19 cellular contexts compared by ENCODE assay signal in genomic region chr7:107122483-107122882, GRCh38. TPM values are rescaled to one million over a fixed set of nuclear protein-coding genes. Genes with fewer than 3 reads are reported as not detected.
DNase-seq lines count a peak whose midpoint lies in the region; ATAC-seq and TF ChIP-seq lines count a peak whose summit lies in the region.
"Had no signal": no experiment of that assay in that cellular context is flagged by ENCODE, and none has a peak within 500 bp of the region (broad histone marks: within the 10 kb centered on the region; RNA-seq: fewer than 3 reads in every experiment).

No MANE protein-coding gene starts in this region.

- H3K4me1 ChIP-seq in breast epithelium (no peaks in the 10 kb centered on the region), esophagus muscularis mucosa (peaks cover 14 to 39% (median 33%) of the 10 kb centered on the region in 4 donors), mucosa of descending colon (ENCODE audit: low read depth) (no peaks in the 10 kb centered on the region), upper lobe of right lung (no peaks in the 10 kb centered on the region)

- CTCF ChIA-PET in MCF 10A (lab: Yijun Ruan, JAX): no interaction called here

- no peaks in the 10 kb centered on the region for H3K27me3 ChIP-seq in breast epithelium
- H3K27me3 ChIP-seq in esophagus muscularis mucosa: no peaks in the 10 kb centered on the region
- no peaks in the 10 kb centered on the region for H3K27me3 ChIP-seq in upper lobe of right lung
- H3K27me3 ChIP-seq: spleen had no signal

- 20% methylated on average over 4 of the region's 4 CpGs for WGBS in esophagus muscularis mucosa

- H3K27me3 Mint-ChIP-seq in MCF 10A (ENCODE audit: insufficient read depth, unreplicated experiment): peaks cover 42% of the 10 kb centered on the region
- H3K27me3 Mint-ChIP-seq: CD4-positive, alpha-beta T cell; stimulated activated memory B cell treated with anti-CD40 and anti-IgM and Interleukin-4, amounts not matched to agents 10 μg/mL and 1 μg/mL and 100 μg/mL, for 72 hours had no signal

- no peak overlapping the region for H3K27ac ChIP-seq in breast epithelium
- peak overlapping the region in 3 of 4 donors; percentile 43 to 63 (median 48) for H3K27ac ChIP-seq in esophagus muscularis mucosa (replicated peaks in 1 of 4)
- peak overlapping the region; percentile 24 for H3K27ac ChIP-seq in upper lobe of right lung
- H3K27ac ChIP-seq: VCaP had no signal

- TF ChIP-seq CTCF in MCF 10A (IDR thresholded peaks at IDR 0.05; ENCODE audit: unreplicated experiment) (no peak), breast epithelium (IDR thresholded peaks at IDR 0.05) (no peak), esophagus muscularis mucosa (IDR thresholded peaks at IDR 0.05) (no peak), mucosa of descending colon (IDR thresholded peaks at IDR 0.05) (no peak), upper lobe of right lung (IDR thresholded peaks at IDR 0.05) (no peak)

- POLR2A ChIA-PET in MCF 10A (lab: Yijun Ruan, JAX): no interaction called here

- no TSS peak for BruUV-seq in MCF 10A (replicated peaks; lab: Mats Ljungman, UMichigan)

- H3K4me1 Mint-ChIP-seq in MCF 10A (ENCODE audit: insufficient read depth, unreplicated experiment): no peaks in the 10 kb centered on the region

- TF ChIP-seq POLR2A in breast epithelium (IDR thresholded peaks at IDR 0.05): no peak
- no peak for TF ChIP-seq POLR2A in esophagus muscularis mucosa (IDR thresholded peaks at IDR 0.05; ENCODE audit: low read depth)

- no peak overlapping the region for H3K4me3 Mint-ChIP-seq in MCF 10A (ENCODE audit: unreplicated experiment)
- H3K4me3 Mint-ChIP-seq: activated T-helper 17 cell treated with anti-CD3 and anti-CD28 coated beads, Interleukin-2, amount 50 U/mL, for 72 hours; CD4-positive, alpha-beta T cell; stimulated activated memory B cell treated with anti-CD40 and anti-IgM and Interleukin-4, amounts not matched to agents 10 μg/mL and 1 μg/mL and 100 μg/mL, for 72 hours had no signal

- DNase-seq in MCF 10A (ENCODE audit: unreplicated experiment) (peak; percentile 25), breast epithelium (ENCODE audit: low spot score in 2 of 2) (no peak), esophagus muscularis mucosa (ENCODE audit: extremely low spot score) (no peak), mucosa of descending colon (peak in 1 of 3 donors; percentile 27), upper lobe of right lung (no peak), HuH-7 (ENCODE audit: low spot score) (no peak)
- DNase-seq in activated CD8-positive, alpha-beta memory T cell treated with anti-CD3 and anti-CD28 coated beads, Interleukin-2, amount 50 U/mL, for 4 hours: no peak
- DNase-seq: 8988T; CD4-positive, alpha-beta T cell; cerebellar nuclear complex; DND-41; midbrain; NCI-H1092 treated with DMSO at 0.1 percent for 48 hours; spleen had no signal

- no peaks in the 10 kb centered on the region for H3K36me3 Mint-ChIP-seq in MCF 10A (ENCODE audit: insufficient read depth, unreplicated experiment)
- H3K36me3 Mint-ChIP-seq: stimulated activated memory B cell treated with anti-CD40 and anti-IgM and Interleukin-4, amounts not matched to agents 10 μg/mL and 1 μg/mL and 100 μg/mL, for 72 hours had no signal

- no peak for TF ChIP-seq EP300 in esophagus muscularis mucosa (IDR thresholded peaks at IDR 0.05)

- H3K9me3 ChIP-seq in breast epithelium (no peaks in the 10 kb centered on the region), esophagus muscularis mucosa (no peaks in the 10 kb centered on the region), mucosa of descending colon (no peaks in the 10 kb centered on the region), upper lobe of right lung (no peaks in the 10 kb centered on the region)
- H3K9me3 ChIP-seq: spleen had no signal

- no peaks in the 10 kb centered on the region for H3K9me3 Mint-ChIP-seq in MCF 10A (ENCODE audit: unreplicated experiment)
- H3K9me3 Mint-ChIP-seq: activated T-helper 17 cell treated with anti-CD3 and anti-CD28 coated beads, Interleukin-2, amount 50 U/mL, for 72 hours; CD4-positive, alpha-beta T cell; stimulated activated memory B cell treated with anti-CD40 and anti-IgM and Interleukin-4, amounts not matched to agents 10 μg/mL and 1 μg/mL and 100 μg/mL, for 72 hours had no signal

- ATAC-seq in mucosa of descending colon: peak; percentile 12
- ATAC-seq in upper lobe of right lung: peak; percentile 55
- ATAC-seq in GM19467 (IDR thresholded peaks at IDR 0.05; ENCODE audit: unreplicated experiment): no peak
- ATAC-seq: activated T-helper 17 cell treated with anti-CD3 and anti-CD28 coated beads, Interleukin-2, amount 50 U/mL, for 72 hours; Right ventricle myocardium inferior; stimulated activated memory B cell treated with anti-CD40 and anti-IgM and Interleukin-4, amounts not matched to agents 10 μg/mL and 1 μg/mL and 100 μg/mL, for 72 hours had no signal

- H3K36me3 ChIP-seq in breast epithelium (no peaks in the 10 kb centered on the region), esophagus muscularis mucosa (no peaks in the 10 kb centered on the region), mucosa of descending colon (ENCODE audit: low read depth) (no peaks in the 10 kb centered on the region), upper lobe of right lung (no peaks in the 10 kb centered on the region)
- H3K36me3 ChIP-seq: spleen had no signal

- no peak overlapping the region for H3K4me3 ChIP-seq in breast epithelium
- H3K4me3 ChIP-seq in esophagus muscularis mucosa: peak overlapping the region in 1 of 4 donors; percentile 14
- H3K4me3 ChIP-seq in mucosa of descending colon: no peak overlapping the region
- no peak overlapping the region for H3K4me3 ChIP-seq in upper lobe of right lung
- H3K4me3 ChIP-seq: spleen had no signal

- intact Hi-C loops in MCF 10A (cut with micrococcal nuclease): no loop called here
- intact Hi-C loops in breast epithelium (cut with DNase I; ENCODE audit: low total_unique reads): no loop called here
- intact Hi-C loops in esophagus muscularis mucosa (cut with DNase I): no loop called here
- intact Hi-C loops in mucosa of descending colon (cut with DNase I, micrococcal nuclease): no loop called here
- intact Hi-C loops in upper lobe of right lung (cut with DNase I): no loop called here

- H3K27ac Mint-ChIP-seq in MCF 10A (ENCODE audit: low read depth, unreplicated experiment): no peak overlapping the region
- H3K27ac Mint-ChIP-seq: activated T-helper 17 cell treated with anti-CD3 and anti-CD28 coated beads, Interleukin-2, amount 50 U/mL, for 72 hours; CD4-positive, alpha-beta T cell; stimulated activated memory B cell treated with anti-CD40 and anti-IgM and Interleukin-4, amounts not matched to agents 10 μg/mL and 1 μg/mL and 100 μg/mL, for 72 hours had no signal

RNA-seq across cellular contexts. Expression of gene HBP1, which starts 46.3 kb away (rescaled TPM):
- total RNA-seq in MCF 10A (2022) (30.2 and 37.0 TPM in 2 replicates), breast epithelium (100 to 1,000 TPM; 166 to 269 (median 176) TPM), esophagus muscularis mucosa (100 to 1,000 TPM in 3 of 4 donors, 10 to 100 TPM in 1; 60.4 to 113 (median 110) TPM), mucosa of descending colon (10 to 100 TPM; 41.2 to 81.5 (median 71.4) TPM), upper lobe of right lung (74.0 TPM)

Comparison
In these comparisons a context has a peak if more than half of its experiments do, and no peak if none do; other contexts are left out.
1. H3K27ac ChIP-seq: peak in esophagus muscularis mucosa (3 of 4) and upper lobe of right lung (single experiment); none in breast epithelium (0 of 2).